Comparison of ENCODE assay signal across 16 cellular contexts in genomic region chr10:76297787-76298281, GRCh38.
DNase-seq lines count a peak whose midpoint lies in the region; ATAC-seq and TF ChIP-seq lines count a peak whose summit lies in the region.
"Had no signal": no experiment of that assay in that cellular context is flagged by ENCODE, and none has a peak within 500 bp of the region (broad histone marks: within the 10 kb centered on the region; RNA-seq: fewer than 3 reads in every experiment).

No MANE protein-coding gene starts in this region.

- no peaks in the 10 kb centered on the region for H3K36me3 Mint-ChIP-seq in nephron progenitor cell (ENCODE audit: low read depth)
- no peaks in the 10 kb centered on the region for H3K36me3 Mint-ChIP-seq in mesothelial cell of epicardium

- no peak for TF ChIP-seq POLR2A in ovary (IDR thresholded peaks at IDR 0.05)

- DNase-seq in DMS79 (lab: John Stamatoyannopoulos, UW) (peak; percentile 76), NCI-H2107 (lab: John Stamatoyannopoulos, UW) (peak; percentile 16), ecto neural progenitor cell (ENCODE audit: low spot score) (peak; percentile 53), nephron progenitor cell (no peak), head of caudate nucleus (no peak), mesothelial cell of epicardium (ENCODE audit: low spot score in 2 of 2, unreplicated experiment in 2 of 2) (no peak), aorta (no peak), ovary (no peak)
- DNase-seq: AML-193, amniotic stem cell, EL, foreskin keratinocyte, left ventricle myocardium superior, NCI-H524 treated with DMSO at 0.1 percent for 48 hours, SJCRH30 had no signal

- intact Hi-C loops in head of caudate nucleus (cut with DNase I) = no loop called here
- intact Hi-C loops in aorta (cut with DNase I) = no loop called here
- intact Hi-C loops in ovary (cut with DNase I) = no loop called here

- no peak for TF ChIP-seq EP300 in ovary (IDR thresholded peaks at IDR 0.05)

- H3K27ac ChIP-seq in aorta (ENCODE audit: low read depth in 1 of 2, low read length in 2 of 2) (no peak overlapping the region), ovary (no peak overlapping the region)
- H3K27ac ChIP-seq: foreskin keratinocyte, SJCRH30 had no signal

- ATAC-seq in aorta (ENCODE audit: low FRiP score) = no peak
- ATAC-seq: foreskin keratinocyte, K562, left ventricle myocardium superior had no signal

- H3K27me3 ChIP-seq in aorta (ENCODE audit: control insufficient read depth in 1 of 2, insufficient read depth in 2 of 2, low read length in 1 of 2) = no peaks in the 10 kb centered on the region
- no peaks in the 10 kb centered on the region for H3K27me3 ChIP-seq in ovary
- H3K27me3 ChIP-seq: foreskin keratinocyte, SJCRH30 had no signal

- H3K27ac Mint-ChIP-seq in nephron progenitor cell (peak overlapping the region; percentile 85), mesothelial cell of epicardium (no peak overlapping the region)

- no peaks in the 10 kb centered on the region for H3K9me3 Mint-ChIP-seq in nephron progenitor cell
- no peaks in the 10 kb centered on the region for H3K9me3 Mint-ChIP-seq in mesothelial cell of epicardium

- TF ChIP-seq CTCF in nephron progenitor cell (IDR thresholded peaks at IDR 0.05) = no peak
- no peak for TF ChIP-seq CTCF in mesothelial cell of epicardium (IDR thresholded peaks at IDR 0.05; ENCODE audit: unreplicated experiment)
- no peak for TF ChIP-seq CTCF in ovary (IDR thresholded peaks at IDR 0.05)

- H3K4me3 Mint-ChIP-seq in nephron progenitor cell (peak overlapping the region; percentile 31), mesothelial cell of epicardium (no peak overlapping the region)

- H3K36me3 ChIP-seq in aorta (ENCODE audit: control insufficient read depth in 1 of 2, insufficient read depth in 2 of 2, low read length in 1 of 2) (no peaks in the 10 kb centered on the region), ovary (no peaks in the 10 kb centered on the region)
- H3K36me3 ChIP-seq: SJCRH30 had no signal

- peaks cover 87% of the 10 kb centered on the region for H3K4me1 Mint-ChIP-seq in nephron progenitor cell
- peaks cover 56% of the 10 kb centered on the region for H3K4me1 Mint-ChIP-seq in mesothelial cell of epicardium

- H3K27me3 Mint-ChIP-seq in nephron progenitor cell (ENCODE audit: low read depth, poor library complexity) (no peaks in the 10 kb centered on the region), mesothelial cell of epicardium (ENCODE audit: low read depth) (peaks cover 14% of the 10 kb centered on the region)

- no peaks in the 10 kb centered on the region for H3K9me3 ChIP-seq in aorta (ENCODE audit: control insufficient read depth, low read length)
- no peaks in the 10 kb centered on the region for H3K9me3 ChIP-seq in ovary
- H3K9me3 ChIP-seq: SJCRH30 had no signal

- WGBS in aorta, 2 donors = 91 to 96% methylated on average over 10 of the region's 10 CpGs
- 93 to 98% (median 98%) methylated on average over 10 of the region's 10 CpGs for WGBS in ovary, 3 donors

- H3K4me3 ChIP-seq in aorta (ENCODE audit: low read length in 2 of 2) (no peak overlapping the region), ovary (no peak overlapping the region)
- H3K4me3 ChIP-seq: K562, SJCRH30 had no signal

- H3K4me1 ChIP-seq in aorta (ENCODE audit: control insufficient read depth in 1 of 2, insufficient read depth in 2 of 2, low read length in 2 of 2) (peaks cover 2 to 12% of the 10 kb centered on the region in 2 donors), ovary (ENCODE audit: insufficient read depth) (peaks cover 4% of the 10 kb centered on the region)
- H3K4me1 ChIP-seq: foreskin keratinocyte, SJCRH30 had no signal

Comparison
In these comparisons a context has a peak if more than half of its experiments do, and no peak if none do; other contexts are left out.
1. DNase-seq: peak in DMS79 (single experiment), NCI-H2107 (single experiment) and ecto neural progenitor cell (single experiment); none in nephron progenitor cell (single experiment), head of caudate nucleus (0 of 42), mesothelial cell of epicardium (0 of 2), aorta (0 of 2) and ovary (0 of 5).